In the genomic region with DNA sequence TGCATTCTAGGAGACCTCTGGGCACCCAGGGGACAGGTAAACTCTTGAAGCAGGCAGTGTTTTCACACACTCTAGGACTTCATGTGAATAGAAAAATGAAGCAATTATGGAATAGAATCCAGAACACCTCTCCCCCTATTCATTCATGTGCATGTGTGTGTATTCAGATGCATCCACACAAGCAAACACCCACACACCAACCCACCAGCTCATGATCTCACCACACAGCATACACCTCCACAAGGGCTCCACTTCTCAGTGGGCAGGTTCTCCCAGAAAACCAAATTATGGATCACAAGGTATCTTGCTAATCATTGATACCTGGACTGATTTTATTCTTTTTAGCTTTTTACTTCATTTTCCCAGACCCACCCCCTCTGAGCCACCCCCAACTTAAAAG, we compare ENCODE assay signal across 28 cellular contexts. TPM values are rescaled to one million over a fixed set of nuclear protein-coding genes. Genes with fewer than 3 reads are reported as not detected.
"Had no signal": no experiment of that assay in that cellular context is flagged by ENCODE, and none has a peak within 500 bp of the region (broad histone marks: within the 10 kb centered on the region; RNA-seq: fewer than 3 reads in every experiment).

No MANE protein-coding gene starts in this region.

- DNase-seq: left ventricle myocardium inferior; mesendoderm; naive B cell; natural killer cell; nucleus accumbens; pancreas; posterior cingulate gyrus; right lobe of liver; stimulated activated CD4-positive, alpha-beta T cell treated with anti-CD3 and anti-CD28 coated beads, Interleukin-1b, Interleukin-23, amount 100 ng/mL, for 48 hours; stimulated activated CD4-positive, alpha-beta T cell treated with anti-CD3 and anti-CD28 coated beads, Interleukin-2, amount 100 ng/mL, for 48 hours; stimulated activated CD4-positive, alpha-beta T cell treated with anti-CD3 and anti-CD28 coated beads, Interleukin-4, amount 100 ng/mL, for 4 hours; stimulated activated CD8-positive, alpha-beta memory T cell treated with anti-CD3 and anti-CD28 coated beads, Interleukin-4, amount 100 ng/mL, for 48 hours; stimulated activated naive CD4-positive, alpha-beta T cell treated with Interleukin-2 at 50 U/mL for 16 hours; stimulated activated naive CD8-positive, alpha-beta T cell treated with anti-CD3 and anti-CD28 coated beads, Interleukin-15, amount 100 ng/mL, for 72 hours; substantia nigra; uterus had no signal

- H3K36me3 ChIP-seq: uterus had no signal

- ATAC-seq: natural killer cell; pancreas; right lobe of liver; stimulated activated memory B cell treated with anti-CD40 and anti-IgM and Interleukin-4, amounts not matched to agents 10 μg/mL and 1 μg/mL and 100 μg/mL, for 72 hours; stimulated activated naive CD8-positive, alpha-beta T cell treated with anti-CD3 and anti-CD28 coated beads, Interleukin-15, amount 100 ng/mL, for 72 hours had no signal

- H3K27ac ChIP-seq: left ventricle myocardium inferior, pancreas, right atrium auricular region, right lobe of liver, tibial nerve, uterus had no signal

- H3K9me3 Mint-ChIP-seq: mesothelial cell of epicardium; naive B cell; natural killer cell; stimulated activated memory B cell treated with anti-CD40 and anti-IgM and Interleukin-4, amounts not matched to agents 10 μg/mL and 1 μg/mL and 100 μg/mL, for 72 hours; stimulated activated naive CD8-positive, alpha-beta T cell treated with anti-CD3 and anti-CD28 coated beads, Interleukin-15, amount 100 ng/mL, for 72 hours; type B pancreatic cell had no signal

- H3K4me3 ChIP-seq: left ventricle myocardium inferior, lung, pancreas, right atrium auricular region, right lobe of liver, smooth muscle cell, tibial nerve, uterus had no signal

- H3K9me3 ChIP-seq: left ventricle myocardium inferior, pancreas, right atrium auricular region, right lobe of liver, tibial nerve, uterus had no signal

- H3K27me3 ChIP-seq: pancreas, right atrium auricular region, right lobe of liver, tibial nerve, uterus had no signal

- H3K27ac Mint-ChIP-seq: mesothelial cell of epicardium; natural killer cell; stimulated activated memory B cell treated with anti-CD40 and anti-IgM and Interleukin-4, amounts not matched to agents 10 μg/mL and 1 μg/mL and 100 μg/mL, for 72 hours; stimulated activated naive CD8-positive, alpha-beta T cell treated with anti-CD3 and anti-CD28 coated beads, Interleukin-15, amount 100 ng/mL, for 72 hours; type B pancreatic cell had no signal

- H3K4me2 ChIP-seq: smooth muscle cell had no signal

- H3K4me3 Mint-ChIP-seq: mesothelial cell of epicardium; naive B cell; natural killer cell; stimulated activated memory B cell treated with anti-CD40 and anti-IgM and Interleukin-4, amounts not matched to agents 10 μg/mL and 1 μg/mL and 100 μg/mL, for 72 hours; stimulated activated naive CD8-positive, alpha-beta T cell treated with anti-CD3 and anti-CD28 coated beads, Interleukin-15, amount 100 ng/mL, for 72 hours; type B pancreatic cell had no signal

- H3K27me3 Mint-ChIP-seq: naive B cell; stimulated activated memory B cell treated with anti-CD40 and anti-IgM and Interleukin-4, amounts not matched to agents 10 μg/mL and 1 μg/mL and 100 μg/mL, for 72 hours; stimulated activated naive CD8-positive, alpha-beta T cell treated with anti-CD3 and anti-CD28 coated beads, Interleukin-15, amount 100 ng/mL, for 72 hours; type B pancreatic cell had no signal

- H3K36me3 Mint-ChIP-seq: naive B cell; natural killer cell; stimulated activated memory B cell treated with anti-CD40 and anti-IgM and Interleukin-4, amounts not matched to agents 10 μg/mL and 1 μg/mL and 100 μg/mL, for 72 hours; type B pancreatic cell had no signal

- H3K4me1 ChIP-seq: pancreas, right atrium auricular region, tibial nerve, uterus had no signal

- H3K4me1 Mint-ChIP-seq: mesothelial cell of epicardium; naive B cell; natural killer cell; stimulated activated memory B cell treated with anti-CD40 and anti-IgM and Interleukin-4, amounts not matched to agents 10 μg/mL and 1 μg/mL and 100 μg/mL, for 72 hours; stimulated activated naive CD8-positive, alpha-beta T cell treated with anti-CD3 and anti-CD28 coated beads, Interleukin-15, amount 100 ng/mL, for 72 hours had no signal

RNA-seq across cellular contexts. Expression of gene HSD17B3, which starts 21.2 kb away (rescaled TPM):
- total RNA-seq: kidney epithelial cell, mesothelial cell of epicardium, mononuclear cell, pulmonary artery endothelial cell, right atrium auricular region, ureter had no signal
- polyA plus RNA-seq: neural cell had no signal
